ENCODE assay signal across 8 cellular contexts in the genomic region with DNA sequence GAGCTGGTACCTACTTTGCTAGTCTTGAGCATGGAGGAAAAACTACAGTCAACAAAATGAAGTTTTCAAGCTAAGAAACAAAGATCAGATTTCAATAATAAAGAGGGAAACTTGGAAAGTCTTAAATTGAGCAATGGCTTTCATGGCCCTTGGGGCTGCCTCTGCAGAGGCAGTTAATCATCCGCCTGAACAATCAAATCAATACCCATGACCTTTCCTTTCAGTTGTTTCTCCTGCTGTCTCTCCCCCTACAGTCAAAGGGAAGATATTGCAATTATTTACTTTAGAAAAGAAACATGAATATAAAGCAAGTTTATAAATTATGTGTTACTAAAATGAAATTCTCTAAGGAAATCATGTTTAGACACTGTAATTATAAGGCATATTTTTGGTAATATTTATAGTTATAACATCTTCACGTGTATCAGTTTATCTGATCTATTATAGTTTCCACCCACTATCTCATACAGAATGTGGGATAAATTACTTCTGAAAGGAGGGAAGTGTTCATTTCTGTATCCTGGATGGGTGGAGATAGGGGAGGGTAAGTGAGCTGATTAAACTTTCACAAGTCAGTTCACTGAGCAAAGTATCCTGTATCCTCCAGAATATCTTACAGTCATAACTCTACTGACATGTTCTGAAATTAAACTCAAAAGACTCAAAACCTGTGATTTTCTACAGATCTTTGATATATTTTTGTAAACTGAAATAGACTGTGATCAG.
DNase-seq lines count a peak whose midpoint lies in the region; ATAC-seq lines count a peak whose summit lies in the region.

No MANE protein-coding gene starts in this region.

- no peak overlapping the region for H3K4me3 Mint-ChIP-seq in T-helper 2 cell treated with Interferon-gamma antibody and Interleukin-4, amounts not matched to agents 5 μg/mL and 100 μg/mL, for 36 hours

- no peaks in the 10 kb centered on the region for H3K36me3 Mint-ChIP-seq in T-helper 2 cell treated with Interferon-gamma antibody and Interleukin-4, amounts not matched to agents 5 μg/mL and 100 μg/mL, for 36 hours (ENCODE audit: low read depth)

- H3K4me1 Mint-ChIP-seq in T-helper 2 cell treated with Interferon-gamma antibody and Interleukin-4, amounts not matched to agents 5 μg/mL and 100 μg/mL, for 36 hours (ENCODE audit: low read depth) = peaks cover 5% of the 10 kb centered on the region

- DNase-seq in CD1c-positive myeloid dendritic cell (ENCODE audit: extremely low spot score) (peak; percentile 3), iris pigment epithelial cell (ENCODE audit: low read depth) (peak; percentile 53), NCI-H128 (lab: John Stamatoyannopoulos, UW; ENCODE audit: unreplicated experiment) (no peak), superior temporal gyrus (ENCODE audit: extremely low spot score) (no peak)
- peak; percentile 6 for DNase-seq in T-helper 2 cell treated with Interferon-gamma antibody and Interleukin-4, amounts not matched to agents 5 μg/mL and 100 μg/mL, for 36 hours (ENCODE audit: low spot score)

- H3K27me3 Mint-ChIP-seq in T-helper 2 cell treated with Interferon-gamma antibody and Interleukin-4, amounts not matched to agents 5 μg/mL and 100 μg/mL, for 36 hours (ENCODE audit: low read depth) = peaks cover 6% of the 10 kb centered on the region

- no peak overlapping the region for H3K27ac Mint-ChIP-seq in T-helper 2 cell treated with Interferon-gamma antibody and Interleukin-4, amounts not matched to agents 5 μg/mL and 100 μg/mL, for 36 hours

- H3K9me3 Mint-ChIP-seq in T-helper 2 cell treated with Interferon-gamma antibody and Interleukin-4, amounts not matched to agents 5 μg/mL and 100 μg/mL, for 36 hours = no peaks in the 10 kb centered on the region

- peak; percentile 43 for ATAC-seq in GM19351 (IDR thresholded peaks at IDR 0.05; ENCODE audit: unreplicated experiment)
- ATAC-seq in GM18868 (IDR thresholded peaks at IDR 0.05; ENCODE audit: unreplicated experiment) = no peak
- no peak for ATAC-seq in GM21786 (IDR thresholded peaks at IDR 0.05; ENCODE audit: unreplicated experiment)

Comparison
In these comparisons a context has a peak if more than half of its experiments do, and no peak if none do; other contexts are left out.
1. DNase-seq: peak in CD1c-positive myeloid dendritic cell (single experiment), T-helper 2 cell treated with Interferon-gamma antibody and Interleukin-4, amounts not matched to agents 5 μg/mL and 100 μg/mL, for 36 hours (single experiment) and iris pigment epithelial cell (single experiment); none in NCI-H128 (single experiment) and superior temporal gyrus (single experiment).